ENCODE assay signal across 1 cellular context in the genomic region with DNA sequence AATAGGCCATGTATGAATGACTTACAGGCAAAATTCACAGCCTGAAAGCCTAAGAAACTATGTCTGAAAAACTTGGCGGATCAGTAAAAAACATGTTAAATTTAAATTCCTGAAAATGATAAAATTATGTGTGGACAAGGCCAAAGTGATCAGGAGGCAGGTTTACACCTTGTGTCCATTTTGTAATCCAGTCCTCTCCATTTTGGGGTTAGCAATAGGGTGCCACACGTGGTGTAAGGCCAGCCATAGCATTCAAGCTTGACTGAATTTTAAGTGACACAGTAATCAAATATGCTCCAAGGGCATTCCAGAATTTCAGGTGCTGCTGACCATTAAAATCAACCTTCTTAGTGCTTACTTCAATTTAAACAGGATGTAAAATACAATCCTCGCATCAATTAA.
A peak's percentile ranks its signal among the peaks of the same experiment; 100 is the strongest.
TF ChIP-seq lines count a peak whose summit lies in the region.

No MANE protein-coding gene starts in this region.

TF ChIP-seq in HEK293, 187 proteins besides CTCF, POLR2A, EP300 and RAD21 (continued from another document and continues in another):
- TF ChIP-seq ZNF48 (tag by site-specific recombination; IDR thresholded peaks at IDR 0.05), result no peak
- no peak for TF ChIP-seq ZNF155 (tag by site-specific recombination; IDR thresholded peaks at IDR 0.05)
- no peak for TF ChIP-seq ZNF354C (tag by site-specific recombination; IDR thresholded peaks at IDR 0.05; ENCODE audit: borderline replicate concordance, low read depth)
- TF ChIP-seq ZNF514 (tag by site-specific recombination; IDR thresholded peaks at IDR 0.05), result no peak
- TF ChIP-seq, protein P1, sequence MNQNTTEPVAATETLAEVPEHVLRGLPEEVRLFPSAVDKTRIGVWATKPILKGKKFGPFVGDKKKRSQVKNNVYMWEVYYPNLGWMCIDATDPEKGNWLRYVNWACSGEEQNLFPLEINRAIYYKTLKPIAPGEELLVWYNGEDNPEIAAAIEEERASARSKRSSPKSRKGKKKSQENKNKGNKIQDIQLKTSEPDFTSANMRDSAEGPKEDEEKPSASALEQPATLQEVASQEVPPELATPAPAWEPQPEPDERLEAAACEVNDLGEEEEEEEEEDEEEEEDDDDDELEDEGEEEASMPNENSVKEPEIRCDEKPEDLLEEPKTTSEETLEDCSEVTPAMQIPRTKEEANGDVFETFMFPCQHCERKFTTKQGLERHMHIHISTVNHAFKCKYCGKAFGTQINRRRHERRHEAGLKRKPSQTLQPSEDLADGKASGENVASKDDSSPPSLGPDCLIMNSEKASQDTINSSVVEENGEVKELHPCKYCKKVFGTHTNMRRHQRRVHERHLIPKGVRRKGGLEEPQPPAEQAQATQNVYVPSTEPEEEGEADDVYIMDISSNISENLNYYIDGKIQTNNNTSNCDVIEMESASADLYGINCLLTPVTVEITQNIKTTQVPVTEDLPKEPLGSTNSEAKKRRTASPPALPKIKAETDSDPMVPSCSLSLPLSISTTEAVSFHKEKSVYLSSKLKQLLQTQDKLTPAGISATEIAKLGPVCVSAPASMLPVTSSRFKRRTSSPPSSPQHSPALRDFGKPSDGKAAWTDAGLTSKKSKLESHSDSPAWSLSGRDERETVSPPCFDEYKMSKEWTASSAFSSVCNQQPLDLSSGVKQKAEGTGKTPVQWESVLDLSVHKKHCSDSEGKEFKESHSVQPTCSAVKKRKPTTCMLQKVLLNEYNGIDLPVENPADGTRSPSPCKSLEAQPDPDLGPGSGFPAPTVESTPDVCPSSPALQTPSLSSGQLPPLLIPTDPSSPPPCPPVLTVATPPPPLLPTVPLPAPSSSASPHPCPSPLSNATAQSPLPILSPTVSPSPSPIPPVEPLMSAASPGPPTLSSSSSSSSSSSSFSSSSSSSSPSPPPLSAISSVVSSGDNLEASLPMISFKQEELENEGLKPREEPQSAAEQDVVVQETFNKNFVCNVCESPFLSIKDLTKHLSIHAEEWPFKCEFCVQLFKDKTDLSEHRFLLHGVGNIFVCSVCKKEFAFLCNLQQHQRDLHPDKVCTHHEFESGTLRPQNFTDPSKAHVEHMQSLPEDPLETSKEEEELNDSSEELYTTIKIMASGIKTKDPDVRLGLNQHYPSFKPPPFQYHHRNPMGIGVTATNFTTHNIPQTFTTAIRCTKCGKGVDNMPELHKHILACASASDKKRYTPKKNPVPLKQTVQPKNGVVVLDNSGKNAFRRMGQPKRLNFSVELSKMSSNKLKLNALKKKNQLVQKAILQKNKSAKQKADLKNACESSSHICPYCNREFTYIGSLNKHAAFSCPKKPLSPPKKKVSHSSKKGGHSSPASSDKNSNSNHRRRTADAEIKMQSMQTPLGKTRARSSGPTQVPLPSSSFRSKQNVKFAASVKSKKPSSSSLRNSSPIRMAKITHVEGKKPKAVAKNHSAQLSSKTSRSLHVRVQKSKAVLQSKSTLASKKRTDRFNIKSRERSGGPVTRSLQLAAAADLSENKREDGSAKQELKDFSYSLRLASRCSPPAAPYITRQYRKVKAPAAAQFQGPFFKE (tag by site-specific recombination; IDR thresholded peaks at IDR 0.05; ENCODE audit: borderline replicate concordance), result no peak
- TF ChIP-seq ZNF175 (tag by site-specific recombination; IDR thresholded peaks at IDR 0.05), result no peak
- no peak for TF ChIP-seq ZNF157 (tag by site-specific recombination; IDR thresholded peaks at IDR 0.05)
- peak; percentile 8; the same call in 1 of the 2 replicates for TF ChIP-seq OSR2 (tag by site-specific recombination; IDR thresholded peaks at IDR 0.05)
- TF ChIP-seq ZSCAN23 (tag by site-specific recombination; IDR thresholded peaks at IDR 0.05), result no peak
- TF ChIP-seq ZFP3 (tag by site-specific recombination; IDR thresholded peaks at IDR 0.05; ENCODE audit: low read depth), result no peak
- TF ChIP-seq, protein P2, sequence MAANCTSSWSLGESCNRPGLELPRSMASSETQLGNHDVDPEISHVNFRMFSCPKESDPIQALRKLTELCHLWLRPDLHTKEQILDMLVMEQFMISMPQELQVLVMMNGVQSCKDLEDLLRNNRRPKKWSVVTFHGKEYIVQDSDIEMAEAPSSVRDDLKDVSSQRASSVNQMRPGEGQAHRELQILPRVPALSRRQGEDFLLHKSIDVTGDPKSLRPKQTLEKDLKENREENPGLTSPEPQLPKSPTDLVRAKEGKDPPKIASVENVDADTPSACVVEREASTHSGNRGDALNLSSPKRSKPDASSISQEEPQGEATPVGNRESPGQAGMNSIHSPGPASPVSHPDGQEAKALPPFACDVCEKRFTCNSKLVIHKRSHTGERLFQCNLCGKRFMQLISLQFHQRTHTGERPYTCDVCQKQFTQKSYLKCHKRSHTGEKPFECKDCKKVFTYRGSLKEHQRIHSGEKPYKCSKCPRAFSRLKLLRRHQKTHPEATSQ (tag by site-specific recombination; IDR thresholded peaks at IDR 0.05), result no peak
- peak; percentile 80; the same call in 1 of the 2 replicates for TF ChIP-seq ZNF561 (tag by site-specific recombination; IDR thresholded peaks at IDR 0.05; ENCODE audit: borderline replicate concordance)
- no peak for TF ChIP-seq ZNF777 (tag by site-specific recombination; IDR thresholded peaks at IDR 0.05; ENCODE audit: borderline replicate concordance)
- no peak for TF ChIP-seq ZNF610 (tag by site-specific recombination; IDR thresholded peaks at IDR 0.05; ENCODE audit: borderline replicate concordance)
- TF ChIP-seq ZNF776 (tag by site-specific recombination; IDR thresholded peaks at IDR 0.05; ENCODE audit: borderline replicate concordance), result no peak
- no peak for TF ChIP-seq ZNF169 (tag by site-specific recombination; IDR thresholded peaks at IDR 0.05)
- TF ChIP-seq ZNF501 (tag by site-specific recombination; IDR thresholded peaks at IDR 0.05), result peak; percentile 21; the same call in 1 of the 2 replicates
- TF ChIP-seq ZNF350 (tag by site-specific recombination; IDR thresholded peaks at IDR 0.05), result no peak
- TF ChIP-seq ZNF133 (tag by site-specific recombination; IDR thresholded peaks at IDR 0.05), result no peak
- TF ChIP-seq ZNF223 (tag by site-specific recombination; IDR thresholded peaks at IDR 0.05), result no peak
- TF ChIP-seq PRDM1 (tag by site-specific recombination; IDR thresholded peaks at IDR 0.05), result no peak
- TF ChIP-seq, protein P3, sequence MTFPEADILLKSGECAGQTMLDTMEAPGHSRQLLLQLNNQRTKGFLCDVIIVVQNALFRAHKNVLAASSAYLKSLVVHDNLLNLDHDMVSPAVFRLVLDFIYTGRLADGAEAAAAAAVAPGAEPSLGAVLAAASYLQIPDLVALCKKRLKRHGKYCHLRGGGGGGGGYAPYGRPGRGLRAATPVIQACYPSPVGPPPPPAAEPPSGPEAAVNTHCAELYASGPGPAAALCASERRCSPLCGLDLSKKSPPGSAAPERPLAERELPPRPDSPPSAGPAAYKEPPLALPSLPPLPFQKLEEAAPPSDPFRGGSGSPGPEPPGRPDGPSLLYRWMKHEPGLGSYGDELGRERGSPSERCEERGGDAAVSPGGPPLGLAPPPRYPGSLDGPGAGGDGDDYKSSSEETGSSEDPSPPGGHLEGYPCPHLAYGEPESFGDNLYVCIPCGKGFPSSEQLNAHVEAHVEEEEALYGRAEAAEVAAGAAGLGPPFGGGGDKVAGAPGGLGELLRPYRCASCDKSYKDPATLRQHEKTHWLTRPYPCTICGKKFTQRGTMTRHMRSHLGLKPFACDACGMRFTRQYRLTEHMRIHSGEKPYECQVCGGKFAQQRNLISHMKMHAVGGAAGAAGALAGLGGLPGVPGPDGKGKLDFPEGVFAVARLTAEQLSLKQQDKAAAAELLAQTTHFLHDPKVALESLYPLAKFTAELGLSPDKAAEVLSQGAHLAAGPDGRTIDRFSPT (tag by site-specific recombination; IDR thresholded peaks at IDR 0.05), result no peak
- no peak for TF ChIP-seq ZBTB48 (tag by site-specific recombination; IDR thresholded peaks at IDR 0.05)
- no peak for TF ChIP-seq ZNF624 (tag by site-specific recombination; IDR thresholded peaks at IDR 0.05)
- TF ChIP-seq, protein P4, sequence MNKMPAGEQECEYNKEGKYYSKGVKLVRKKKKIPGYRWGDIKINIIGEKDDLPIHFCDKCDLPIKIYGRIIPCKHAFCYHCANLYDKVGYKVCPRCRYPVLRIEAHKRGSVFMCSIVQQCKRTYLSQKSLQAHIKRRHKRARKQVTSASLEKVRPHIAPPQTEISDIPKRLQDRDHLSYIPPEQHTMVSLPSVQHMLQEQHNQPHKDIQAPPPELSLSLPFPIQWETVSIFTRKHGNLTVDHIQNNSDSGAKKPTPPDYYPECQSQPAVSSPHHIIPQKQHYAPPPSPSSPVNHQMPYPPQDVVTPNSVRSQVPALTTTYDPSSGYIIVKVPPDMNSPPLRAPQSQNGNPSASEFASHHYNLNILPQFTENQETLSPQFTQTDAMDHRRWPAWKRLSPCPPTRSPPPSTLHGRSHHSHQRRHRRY (tag by site-specific recombination; IDR thresholded peaks at IDR 0.05), result no peak
- no peak for TF ChIP-seq ZNF138 (tag by site-specific recombination; IDR thresholded peaks at IDR 0.05; ENCODE audit: borderline replicate concordance)
- no peak for TF ChIP-seq ZNF146 (tag by site-specific recombination; IDR thresholded peaks at IDR 0.05)
- TF ChIP-seq, protein P5, sequence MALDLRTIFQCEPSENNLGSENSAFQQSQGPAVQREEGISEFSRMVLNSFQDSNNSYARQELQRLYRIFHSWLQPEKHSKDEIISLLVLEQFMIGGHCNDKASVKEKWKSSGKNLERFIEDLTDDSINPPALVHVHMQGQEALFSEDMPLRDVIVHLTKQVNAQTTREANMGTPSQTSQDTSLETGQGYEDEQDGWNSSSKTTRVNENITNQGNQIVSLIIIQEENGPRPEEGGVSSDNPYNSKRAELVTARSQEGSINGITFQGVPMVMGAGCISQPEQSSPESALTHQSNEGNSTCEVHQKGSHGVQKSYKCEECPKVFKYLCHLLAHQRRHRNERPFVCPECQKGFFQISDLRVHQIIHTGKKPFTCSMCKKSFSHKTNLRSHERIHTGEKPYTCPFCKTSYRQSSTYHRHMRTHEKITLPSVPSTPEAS (tag by site-specific recombination; IDR thresholded peaks at IDR 0.05), result no peak
- TF ChIP-seq, protein P6, sequence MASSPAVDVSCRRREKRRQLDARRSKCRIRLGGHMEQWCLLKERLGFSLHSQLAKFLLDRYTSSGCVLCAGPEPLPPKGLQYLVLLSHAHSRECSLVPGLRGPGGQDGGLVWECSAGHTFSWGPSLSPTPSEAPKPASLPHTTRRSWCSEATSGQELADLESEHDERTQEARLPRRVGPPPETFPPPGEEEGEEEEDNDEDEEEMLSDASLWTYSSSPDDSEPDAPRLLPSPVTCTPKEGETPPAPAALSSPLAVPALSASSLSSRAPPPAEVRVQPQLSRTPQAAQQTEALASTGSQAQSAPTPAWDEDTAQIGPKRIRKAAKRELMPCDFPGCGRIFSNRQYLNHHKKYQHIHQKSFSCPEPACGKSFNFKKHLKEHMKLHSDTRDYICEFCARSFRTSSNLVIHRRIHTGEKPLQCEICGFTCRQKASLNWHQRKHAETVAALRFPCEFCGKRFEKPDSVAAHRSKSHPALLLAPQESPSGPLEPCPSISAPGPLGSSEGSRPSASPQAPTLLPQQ (tag by site-specific recombination; IDR thresholded peaks at IDR 0.05), result no peak
- TF ChIP-seq SP7 (tag by site-specific recombination; IDR thresholded peaks at IDR 0.05), result 0 out of 2 replicates have a peak, but pooled peaks have one; percentile 9
- TF ChIP-seq, protein P7, sequence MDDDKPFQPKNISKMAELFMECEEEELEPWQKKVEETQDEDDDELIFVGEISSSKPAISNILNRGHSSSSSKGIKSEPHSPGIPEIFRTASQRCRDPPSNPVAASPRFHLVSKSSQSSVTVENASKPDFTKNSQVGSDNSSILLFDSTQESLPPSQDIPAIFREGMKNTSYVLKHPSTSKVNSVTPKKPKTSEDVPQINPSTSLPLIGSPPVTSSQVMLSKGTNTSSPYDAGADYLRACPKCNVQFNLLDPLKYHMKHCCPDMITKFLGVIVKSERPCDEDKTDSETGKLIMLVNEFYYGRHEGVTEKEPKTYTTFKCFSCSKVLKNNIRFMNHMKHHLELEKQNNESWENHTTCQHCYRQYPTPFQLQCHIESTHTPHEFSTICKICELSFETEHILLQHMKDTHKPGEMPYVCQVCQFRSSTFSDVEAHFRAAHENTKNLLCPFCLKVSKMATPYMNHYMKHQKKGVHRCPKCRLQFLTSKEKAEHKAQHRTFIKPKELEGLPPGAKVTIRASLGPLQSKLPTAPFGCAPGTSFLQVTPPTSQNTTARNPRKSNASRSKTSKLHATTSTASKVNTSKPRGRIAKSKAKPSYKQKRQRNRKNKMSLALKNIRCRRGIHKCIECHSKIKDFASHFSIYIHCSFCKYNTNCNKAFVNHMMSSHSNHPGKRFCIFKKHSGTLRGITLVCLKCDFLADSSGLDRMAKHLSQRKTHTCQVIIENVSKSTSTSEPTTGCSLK (tag by site-specific recombination; IDR thresholded peaks at IDR 0.05), result no peak
- no peak for TF ChIP-seq ZNF623 (tag by site-specific recombination; IDR thresholded peaks at IDR 0.05)
- no peak for TF ChIP-seq ZNF792 (tag by site-specific recombination; IDR thresholded peaks at IDR 0.05)
- no peak for TF ChIP-seq ZNF76 (tag by site-specific recombination; IDR thresholded peaks at IDR 0.05; ENCODE audit: borderline replicate concordance, low read depth)
- TF ChIP-seq ZNF324 (tag by site-specific recombination; IDR thresholded peaks at IDR 0.05), result no peak
- no peak for TF ChIP-seq MEIS1 (CRISPR knock-in tag; IDR thresholded peaks at IDR 0.05; ENCODE audit: borderline replicate concordance)
- TF ChIP-seq ZNF114 (tag by site-specific recombination; IDR thresholded peaks at IDR 0.05), result no peak
- no peak for TF ChIP-seq ZNF335 (tag by site-specific recombination; conservative IDR thresholded peaks at IDR 0.05)
- no peak for TF ChIP-seq ZNF311 (tag by site-specific recombination; IDR thresholded peaks at IDR 0.05; ENCODE audit: borderline replicate concordance)
- TF ChIP-seq ZNF530 (tag by site-specific recombination; IDR thresholded peaks at IDR 0.05; ENCODE audit: low read depth), result no peak
- TF ChIP-seq ZNF248 (tag by site-specific recombination; IDR thresholded peaks at IDR 0.05), result no peak
- no peak; the same call in 1 of the 2 replicates for TF ChIP-seq ZNF24 (tag by site-specific recombination; IDR thresholded peaks at IDR 0.05)
- TF ChIP-seq, protein P8, sequence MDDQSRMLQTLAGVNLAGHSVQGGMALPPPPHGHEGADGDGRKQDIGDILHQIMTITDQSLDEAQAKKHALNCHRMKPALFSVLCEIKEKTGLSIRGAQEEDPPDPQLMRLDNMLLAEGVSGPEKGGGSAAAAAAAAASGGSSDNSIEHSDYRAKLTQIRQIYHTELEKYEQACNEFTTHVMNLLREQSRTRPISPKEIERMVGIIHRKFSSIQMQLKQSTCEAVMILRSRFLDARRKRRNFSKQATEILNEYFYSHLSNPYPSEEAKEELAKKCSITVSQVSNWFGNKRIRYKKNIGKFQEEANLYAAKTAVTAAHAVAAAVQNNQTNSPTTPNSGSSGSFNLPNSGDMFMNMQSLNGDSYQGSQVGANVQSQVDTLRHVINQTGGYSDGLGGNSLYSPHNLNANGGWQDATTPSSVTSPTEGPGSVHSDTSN (CRISPR knock-in tag; IDR thresholded peaks at IDR 0.05), result no peak
- no peak for TF ChIP-seq REPIN1 (tag by site-specific recombination; IDR thresholded peaks at IDR 0.05; ENCODE audit: low read depth)
- TF ChIP-seq, protein P9, sequence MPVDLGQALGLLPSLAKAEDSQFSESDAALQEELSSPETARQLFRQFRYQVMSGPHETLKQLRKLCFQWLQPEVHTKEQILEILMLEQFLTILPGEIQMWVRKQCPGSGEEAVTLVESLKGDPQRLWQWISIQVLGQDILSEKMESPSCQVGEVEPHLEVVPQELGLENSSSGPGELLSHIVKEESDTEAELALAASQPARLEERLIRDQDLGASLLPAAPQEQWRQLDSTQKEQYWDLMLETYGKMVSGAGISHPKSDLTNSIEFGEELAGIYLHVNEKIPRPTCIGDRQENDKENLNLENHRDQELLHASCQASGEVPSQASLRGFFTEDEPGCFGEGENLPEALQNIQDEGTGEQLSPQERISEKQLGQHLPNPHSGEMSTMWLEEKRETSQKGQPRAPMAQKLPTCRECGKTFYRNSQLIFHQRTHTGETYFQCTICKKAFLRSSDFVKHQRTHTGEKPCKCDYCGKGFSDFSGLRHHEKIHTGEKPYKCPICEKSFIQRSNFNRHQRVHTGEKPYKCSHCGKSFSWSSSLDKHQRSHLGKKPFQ (tag by site-specific recombination; IDR thresholded peaks at IDR 0.05), result no peak
